24 cellular contexts compared by ENCODE assay signal in genomic region chr4:74174941-74175340, GRCh38. TPM values are rescaled to one million over a fixed set of nuclear protein-coding genes. Genes with fewer than 3 reads are reported as not detected.
DNase-seq lines count a peak whose midpoint lies in the region; ATAC-seq, FAIRE-seq and TF ChIP-seq lines count a peak whose summit lies in the region.
"Had no signal": no experiment of that assay in that cellular context is flagged by ENCODE, and none has a peak within 500 bp of the region (broad histone marks: within the 10 kb centered on the region; RNA-seq: fewer than 3 reads in every experiment).

No MANE protein-coding gene starts in this region.

- DNase-seq in K562 (ENCODE audit: extremely low read depth in 1 of 4, low spot score in 3 of 4) (no peak), dermis microvascular lymphatic vessel endothelial cell (ENCODE audit: low read depth in 2 of 2) (peak; percentile 79 to 87), lung microvascular endothelial cell (ENCODE audit: low read depth in 2 of 2) (peak; percentile 26 to 92), suprapubic skin (ENCODE audit: low spot score in 2 of 2) (no peak), AG20443 (ENCODE audit: low spot score) (no peak)
- DNase-seq: BE2C; C1 segment of cervical spinal cord; CD4-positive, alpha-beta memory T cell; CD4-positive, CD25-positive, alpha-beta regulatory T cell; CD8-positive, alpha-beta memory T cell; COR-L47; DMS 273 treated with DMSO at 0.1 percent for 48 hours; DMS153; DMS53; DMS79; DND-41; EL; GDM1 had no signal

- WGBS in K562 (ENCODE audit: insufficient coverage, low coverage, missing lambda C conversion rate) = 70% methylated on average over 2 of the region's 2 CpGs
- 96% methylated on average over 2 of the region's 2 CpGs for WGBS in suprapubic skin

- no peak overlapping the region for H3K27ac ChIP-seq in K562 (ENCODE audit: extremely low read depth, low read depth, low read length)
- no peak overlapping the region for H3K27ac ChIP-seq in suprapubic skin
- H3K27ac ChIP-seq: 22Rv1, A549, BLaER1 had no signal

- CTCF ChIA-PET in K562 (lab: Yijun Ruan, JAX; ENCODE audit: low intra/inter-chr PET ratio) = no interaction called here

- no peaks in the 10 kb centered on the region for H3K27me3 ChIP-seq in K562 (ENCODE audit: control insufficient read depth in 2 of 2, insufficient read depth in 2 of 2, low read length in 2 of 2)
- no peaks in the 10 kb centered on the region for H3K27me3 ChIP-seq in suprapubic skin
- H3K27me3 ChIP-seq: BE2C, BLaER1 had no signal

- H3K4me1 ChIP-seq in K562 (replicated peaks in 1 of 2; ENCODE audit: control insufficient read depth in 2 of 2, insufficient read depth in 2 of 2, low read length in 2 of 2) (peaks cover 4 to 12% of the 10 kb centered on the region in 2 experiments; a peak in 2 of 5 replicates), suprapubic skin (no peaks in the 10 kb centered on the region)
- H3K4me1 ChIP-seq: A549, BLaER1 had no signal

- BruUV-seq in K562 (replicated peaks; lab: Mats Ljungman, UMichigan) = no TSS peak

- TF ChIP-seq POLR2A in K562 (conservative IDR thresholded peaks at IDR 0.05) = no peak
- no peak for TF ChIP-seq POLR2A in suprapubic skin (IDR thresholded peaks at IDR 0.05)

- H2AFZ ChIP-seq in K562 (ENCODE audit: low read depth, low read length) = no peak overlapping the region

- no peak for TF ChIP-seq CTCF in K562 (IDR thresholded peaks at IDR 0.05 in 2 of 3, conservative IDR thresholded peaks at IDR 0.05 in 1 of 3; ENCODE audit: insufficient read depth in 2 of 3, low read depth in 1 of 3, low read length in 3 of 3)
- no peak for TF ChIP-seq CTCF in suprapubic skin (IDR thresholded peaks at IDR 0.05)

- no peaks in the 10 kb centered on the region for H4K20me1 ChIP-seq in K562 (replicated peaks; ENCODE audit: control insufficient read depth, insufficient read depth, low read length)
- H4K20me1 ChIP-seq: BLaER1 had no signal

- in situ Hi-C loops in K562 (cut with MboI) = no loop called here

- POLR2A ChIA-PET in K562 (lab: Yijun Ruan, JAX) = interaction anchor here (1.1 to 1.5 kb wide), 3 partner anchors 9 to 22 kb away, joined by 3 to 6 read pairs (median 5); no protein-coding TSS in a partner anchor

- H3K36me3 ChIP-seq in K562 (ENCODE audit: control insufficient read depth, insufficient read depth, low read length) (peaks cover 4% of the 10 kb centered on the region; the same call in 1 of the 3 replicates), suprapubic skin (no peaks in the 10 kb centered on the region)

- no peaks in the 10 kb centered on the region for H3K9me3 ChIP-seq in K562 (replicated peaks; ENCODE audit: control insufficient read depth, insufficient read depth, low read depth, low read length)
- H3K9me3 ChIP-seq in suprapubic skin = no peaks in the 10 kb centered on the region
- H3K9me3 ChIP-seq: A549, BE2C, BLaER1 had no signal

- H3K4me3 ChIP-seq in K562 = no peak overlapping the region
- no peak overlapping the region for H3K4me3 ChIP-seq in suprapubic skin
- H3K4me3 ChIP-seq: A549, BLaER1, GM12878 had no signal

- no peak overlapping the region for H3K4me2 ChIP-seq in K562 (ENCODE audit: insufficient read depth, low read length)
- H3K4me2 ChIP-seq: A549, BLaER1 had no signal

- intact Hi-C loops in K562 (cut with micrococcal nuclease) = no loop called here

- H3K9me1 ChIP-seq in K562 (ENCODE audit: control insufficient read depth, insufficient read depth, low read length) = no peaks in the 10 kb centered on the region

- no peak for TF ChIP-seq RAD21 in K562 (CRISPR knock-in tag; conservative IDR thresholded peaks at IDR 0.05 in 1 of 2, IDR thresholded peaks at IDR 0.05 in 1 of 2)

- TF ChIP-seq EP300 in K562 (IDR thresholded peaks at IDR 0.05; ENCODE audit: low read length) (no peak), suprapubic skin (IDR thresholded peaks at IDR 0.05) (no peak)

- ATAC-seq in K562 = no peak
- ATAC-seq: A549, GM12878 had no signal

- no peak overlapping the region for H3K9ac ChIP-seq in K562 (ENCODE audit: insufficient read depth in 1 of 2, low read depth in 2 of 2, low read length in 2 of 2)
- H3K9ac ChIP-seq: BLaER1 had no signal

- peak; percentile 78 for FAIRE-seq in K562 (lab: Jason Lieb, UNC)
- FAIRE-seq: A549, GM12878, GM12892, GM18507 had no signal

- no peaks in the 10 kb centered on the region for H3K79me2 ChIP-seq in K562 (ENCODE audit: control insufficient read depth, insufficient read depth, low read length)

TF ChIP-seq in K562, 482 proteins besides CTCF, POLR2A, EP300 and RAD21:
- TF ChIP-seq STAT5A (IDR thresholded peaks at IDR 0.05; ENCODE audit: borderline replicate concordance, low read length) (no peak), TCF15 (CRISPR knock-in tag; IDR thresholded peaks at IDR 0.05) (no peak), HOXB6 (CRISPR knock-in tag; IDR thresholded peaks at IDR 0.05; ENCODE audit: borderline replicate concordance) (no peak), MEF2D (tag; conservative IDR thresholded peaks at IDR 0.05; ENCODE audit: low read depth) (no peak), IRF2 (CRISPR knock-in tag; IDR thresholded peaks at IDR 0.05) (no peak), SREBF1 (IDR thresholded peaks at IDR 0.05; ENCODE audit: borderline replicate concordance, low read depth, low read length) (no peak), ZNF780A (CRISPR knock-in tag; IDR thresholded peaks at IDR 0.05) (no peak), ZNF668 (CRISPR knock-in tag; IDR thresholded peaks at IDR 0.05) (no peak), NCOA4 (IDR thresholded peaks at IDR 0.05; ENCODE audit: partially characterized antibody) (no peak)

RNA-seq across cellular contexts. Expression of gene MTHFD2L, which starts 17.0 kb away (rescaled TPM):
- total RNA-seq in K562 (2011; cell fraction: chromatin; rRNA removed; ENCODE audit: low replicate concordance) = 20.6 and 60.4 TPM in 2 replicates
- total RNA-seq in K562 (2011; cell fraction: nucleolus; rRNA removed) = 15.3 and 17.2 TPM in 2 replicates
- 39.8 and 80.6 TPM in 2 replicates for total RNA-seq in K562 (2011; cell fraction: nucleoplasm; rRNA removed)
- total RNA-seq in K562 (2014; rRNA removed) = 26.7 and 38.1 TPM in 2 replicates
- total RNA-seq in K562 (2014; rRNA removed; fragmentation: Illumina TruSeq; extraction: Trizol) = 32.5 and 35.7 TPM in 2 replicates
- total RNA-seq in K562 (2015; rRNA removed; fragmentation: Illumina TruSeq; extraction: Trizol) = 24.0 and 26.6 TPM in 2 replicates
- total RNA-seq in K562 (2021) = 24.6 and 27.7 TPM in 2 replicates
- 26.3 and 39.0 TPM in 2 replicates for polyA plus RNA-seq in K562 (2011; rRNA removed)
- 6.3 and 12.8 TPM in 2 replicates for polyA plus RNA-seq in K562 (2011; cell fraction: cytosol; rRNA removed)
- polyA plus RNA-seq in K562 (2011; cell fraction: nucleus; rRNA removed) = 24.4 and 28.3 TPM in 2 replicates
- 19.8 and 20.1 TPM in 2 replicates for polyA plus RNA-seq in K562 (2012)
- 19.1 and 19.7 TPM in 2 replicates for polyA plus RNA-seq in K562 (2014; fragmentation: Illumina TruSeq; extraction: Trizol)
- 10 to 100 TPM; 10.0 to 13.7 TPM for polyA plus RNA-seq in K562 (2014; fragmentation: Nextera tagmentation; extraction: Ambion mirVana)
- polyA plus RNA-seq in K562 (2014; rRNA removed) = 26.0 and 29.8 TPM in 2 replicates
- polyA minus RNA-seq in K562 (2011; rRNA and poly(A)+ RNA removed) = 26.0 and 28.5 TPM in 2 replicates
- 8.8 and 9.2 TPM in 2 replicates for polyA minus RNA-seq in K562 (2011; cell fraction: cytosol; rRNA and poly(A)+ RNA removed)
- polyA minus RNA-seq in K562 (2011; cell fraction: nucleus; rRNA and poly(A)+ RNA removed) = 47.9 and 57.3 TPM in 2 replicates
- total RNA-seq in dermis microvascular lymphatic vessel endothelial cell = 13.2 and 14.4 TPM in 2 replicates
- 12.4 and 21.4 TPM in 2 replicates for total RNA-seq in lung microvascular endothelial cell
- 10 to 100 TPM; 13.1 to 22.9 (median 15.3) TPM for total RNA-seq in suprapubic skin

Comparison
In these comparisons a context has a peak if more than half of its experiments do, and no peak if none do; other contexts are left out.
1. DNase-seq: peak in dermis microvascular lymphatic vessel endothelial cell (2 of 2) and lung microvascular endothelial cell (2 of 2); none in K562 (0 of 4), suprapubic skin (0 of 2) and AG20443 (single experiment).